In genomic region chr12:45355750-45356149, GRCh38 we compare ENCODE assay signal across 18 cellular contexts.
DNase-seq lines count a peak whose midpoint lies in the region; ATAC-seq and TF ChIP-seq lines count a peak whose summit lies in the region.
"Had no signal": no experiment of that assay in that cellular context is flagged by ENCODE, and none has a peak within 500 bp of the region (broad histone marks: within the 10 kb centered on the region; RNA-seq: fewer than 3 reads in every experiment).

No MANE protein-coding gene starts in this region.

- H3K27me3 ChIP-seq in cardiac muscle cell (no peaks in the 10 kb centered on the region), heart left ventricle (no peaks in the 10 kb centered on the region), mesenchymal stem cell (ENCODE audit: control insufficient read depth in 1 of 2, insufficient read depth in 1 of 2, low read length in 2 of 2) (no peaks in the 10 kb centered on the region), uterus (no peaks in the 10 kb centered on the region), adrenal gland (no peaks in the 10 kb centered on the region)

- TF ChIP-seq CTCF in cardiac muscle cell (IDR thresholded peaks at IDR 0.05; ENCODE audit: low read depth, low read length), result no peak
- no peak for TF ChIP-seq CTCF in heart left ventricle (IDR thresholded peaks at IDR 0.05)
- no peak for TF ChIP-seq CTCF in uterus (IDR thresholded peaks at IDR 0.05)
- no peak for TF ChIP-seq CTCF in adrenal gland (IDR thresholded peaks at IDR 0.05)

- no peak overlapping the region for H2BK120ac ChIP-seq in mesenchymal stem cell (ENCODE audit: low read depth, low read length)

- H3K36me3 ChIP-seq in cardiac muscle cell (peaks cover 16% of the 10 kb centered on the region), heart left ventricle (peaks cover 0 to 60% (median 43%) of the 10 kb centered on the region in 9 donors), mesenchymal stem cell (ENCODE audit: control insufficient read depth in 1 of 2, insufficient read depth in 2 of 2, low read depth in 1 of 2, low read length in 2 of 2) (peaks cover 12 to 48% of the 10 kb centered on the region in 2 experiments), uterus (no peaks in the 10 kb centered on the region), adrenal gland (replicated peaks in 1 of 2) (peaks cover 0 to 4% of the 10 kb centered on the region in 2 donors)

- no peak overlapping the region for H2AFZ ChIP-seq in mesenchymal stem cell (ENCODE audit: low read depth, low read length)
- H2AFZ ChIP-seq: GM23248 had no signal

- no peak overlapping the region for H3K14ac ChIP-seq in mesenchymal stem cell (ENCODE audit: low read length in 2 of 2)

- peaks cover 7% of the 10 kb centered on the region for H3K79me1 ChIP-seq in mesenchymal stem cell (replicated peaks; ENCODE audit: low read length, poor library complexity, severe bottlenecking)

- no peak overlapping the region for H4K8ac ChIP-seq in mesenchymal stem cell (ENCODE audit: low read length)

- H3K18ac ChIP-seq in mesenchymal stem cell (ENCODE audit: low read depth in 1 of 2, low read length in 2 of 2), result no peak overlapping the region

- no peak overlapping the region for H2BK15ac ChIP-seq in mesenchymal stem cell (ENCODE audit: low read depth, poor library complexity, severe bottlenecking)

- H3K9me3 ChIP-seq in cardiac muscle cell (ENCODE audit: low read depth) (no peaks in the 10 kb centered on the region), heart left ventricle (no peaks in the 10 kb centered on the region), mesenchymal stem cell (ENCODE audit: control insufficient read depth, low read length) (no peaks in the 10 kb centered on the region), uterus (no peaks in the 10 kb centered on the region), adrenal gland (replicated peaks in 1 of 3) (no peaks in the 10 kb centered on the region)

- ATAC-seq in heart left ventricle, result no peak
- ATAC-seq in activated T-helper 17 cell treated with anti-CD3 and anti-CD28 coated beads, Interleukin-2, amount 50 U/mL, for 72 hours (replicated peaks), result no peak
- ATAC-seq in GM21526 (IDR thresholded peaks at IDR 0.05; ENCODE audit: low FRiP score, unreplicated experiment), result no peak
- ATAC-seq in naive thymus-derived CD8-positive, alpha-beta T cell, result no peak
- ATAC-seq: activated CD4-positive, CD25-positive, alpha-beta regulatory T cell treated with anti-CD3 and anti-CD28 coated beads, Interleukin-2, amount 50 U/mL, for 24 hours had no signal

- H3K36me3 Mint-ChIP-seq in activated T-helper 17 cell treated with anti-CD3 and anti-CD28 coated beads, Interleukin-2, amount 50 U/mL, for 72 hours (ENCODE audit: low read depth), result peaks cover 94% of the 10 kb centered on the region
- peaks cover 37 to 78% (median 64%) of the 10 kb centered on the region in 3 donors for H3K36me3 Mint-ChIP-seq in naive thymus-derived CD8-positive, alpha-beta T cell

- H3K27ac ChIP-seq in cardiac muscle cell (peak overlapping the region; percentile 18), heart left ventricle (no peak overlapping the region), mesenchymal stem cell (ENCODE audit: low read length, poor library complexity, severe bottlenecking) (no peak overlapping the region), uterus (peak overlapping the region; percentile 38 to 55), adrenal gland (peak overlapping the region in 1 of 5 donors; percentile 2)
- H3K27ac ChIP-seq: GM23248, HL-60 had no signal

- H3K4me3 ChIP-seq in cardiac muscle cell (no peak overlapping the region), heart left ventricle (no peak overlapping the region), mesenchymal stem cell (ENCODE audit: insufficient read depth in 1 of 2, low read depth in 1 of 2, low read length in 2 of 2) (no peak overlapping the region), uterus (no peak overlapping the region), adrenal gland (no peak overlapping the region)
- H3K4me3 ChIP-seq: GM23248 had no signal

- H3K9ac ChIP-seq in mesenchymal stem cell (ENCODE audit: low read length), result no peak overlapping the region
- H3K9ac ChIP-seq: GM23248 had no signal

- peak overlapping the region; percentile 52 for H3K27ac Mint-ChIP-seq in activated T-helper 17 cell treated with anti-CD3 and anti-CD28 coated beads, Interleukin-2, amount 50 U/mL, for 72 hours
- peak overlapping the region in 1 of 10 donors; percentile 9 for H3K27ac Mint-ChIP-seq in naive thymus-derived CD8-positive, alpha-beta T cell

- peak overlapping the region; percentile 17 for H2AK5ac ChIP-seq in mesenchymal stem cell (ENCODE audit: low read length, severe bottlenecking)

- H2BK12ac ChIP-seq in mesenchymal stem cell (ENCODE audit: low read length in 2 of 2), result no peak overlapping the region

- H2BK5ac ChIP-seq in mesenchymal stem cell (ENCODE audit: low read depth, low read length, poor library complexity, severe bottlenecking), result no peak overlapping the region

- peaks cover 1% of the 10 kb centered on the region for H3K9me3 Mint-ChIP-seq in activated T-helper 17 cell treated with anti-CD3 and anti-CD28 coated beads, Interleukin-2, amount 50 U/mL, for 72 hours
- peaks cover 0 to 5% (median 1%) of the 10 kb centered on the region in 9 donors for H3K9me3 Mint-ChIP-seq in naive thymus-derived CD8-positive, alpha-beta T cell
- H3K9me3 Mint-ChIP-seq: CD8-positive, alpha-beta memory T cell had no signal

- no peak overlapping the region for H3K4me2 ChIP-seq in mesenchymal stem cell (ENCODE audit: low read length, poor library complexity, severe bottlenecking)

- no peak overlapping the region for H4K91ac ChIP-seq in mesenchymal stem cell (ENCODE audit: low read length)

- H3K4ac ChIP-seq in mesenchymal stem cell (ENCODE audit: low read depth in 1 of 2, low read length in 2 of 2), result no peak overlapping the region

- intact Hi-C loops in heart left ventricle (cut with DNase I), result loop anchor here in 2 of 10 donors (10.0 kb wide), 1 partner anchor 141 kb away; the partner anchor contains the start of gene ANO6 (in 2 of the 2)
- intact Hi-C loops in uterus (cut with DNase I; ENCODE audit: low total_unique reads), result no loop called here
- intact Hi-C loops in adrenal gland (cut with DNase I), result no loop called here

- peak overlapping the region in 1 of 2 experiments; percentile 56 for H3K23ac ChIP-seq in mesenchymal stem cell (ENCODE audit: low read length in 2 of 2)

- H3K4me1 ChIP-seq in cardiac muscle cell (ENCODE audit: low read depth) (peaks cover 15% of the 10 kb centered on the region), heart left ventricle (peaks cover 0 to 29% (median 21%) of the 10 kb centered on the region in 12 donors), mesenchymal stem cell (ENCODE audit: control insufficient read depth, insufficient read depth, low read depth, low read length) (peaks cover 5% of the 10 kb centered on the region), uterus (peaks cover 0 to 12% of the 10 kb centered on the region in 2 donors), adrenal gland (replicated peaks in 1 of 2) (peaks cover 6 to 39% of the 10 kb centered on the region in 2 donors)

- no peak overlapping the region for H3K4me3 Mint-ChIP-seq in activated T-helper 17 cell treated with anti-CD3 and anti-CD28 coated beads, Interleukin-2, amount 50 U/mL, for 72 hours
- no peak overlapping the region for H3K4me3 Mint-ChIP-seq in naive thymus-derived CD8-positive, alpha-beta T cell
- H3K4me3 Mint-ChIP-seq: CD8-positive, alpha-beta memory T cell had no signal

- 73 to 85% (median 78%) methylated on average over 4 of the region's 4 CpGs for WGBS in heart left ventricle, 4 donors
- 83% methylated on average over 3 of the region's 4 CpGs for WGBS in mesenchymal stem cell
- 41 to 68% (median 54%) methylated on average over 4 of the region's 4 CpGs for WGBS in adrenal gland, 4 donors

- POLR2A ChIA-PET in naive thymus-derived CD8-positive, alpha-beta T cell (lab: Charles Lee), result no interaction called here

- H3K27me3 Mint-ChIP-seq in activated T-helper 17 cell treated with anti-CD3 and anti-CD28 coated beads, Interleukin-2, amount 50 U/mL, for 72 hours, result no peaks in the 10 kb centered on the region
- H3K27me3 Mint-ChIP-seq in naive thymus-derived CD8-positive, alpha-beta T cell, result no peaks in the 10 kb centered on the region
- H3K27me3 Mint-ChIP-seq: CD8-positive, alpha-beta memory T cell had no signal

- TF ChIP-seq POLR2A in heart left ventricle (IDR thresholded peaks at IDR 0.05), result no peak
- no peak for TF ChIP-seq POLR2A in uterus (IDR thresholded peaks at IDR 0.05)
- TF ChIP-seq POLR2A in adrenal gland (IDR thresholded peaks at IDR 0.05), result no peak

- peaks cover 20% of the 10 kb centered on the region for H3K4me1 Mint-ChIP-seq in activated T-helper 17 cell treated with anti-CD3 and anti-CD28 coated beads, Interleukin-2, amount 50 U/mL, for 72 hours
- peaks cover 0 to 11% (median 9%) of the 10 kb centered on the region in 4 donors for H3K4me1 Mint-ChIP-seq in naive thymus-derived CD8-positive, alpha-beta T cell

- DNase-seq in cardiac muscle cell (ENCODE audit: low read depth in 1 of 2, low spot score in 1 of 2) (no peak), heart left ventricle (no peak), mesenchymal stem cell (no peak), uterus (no peak), adrenal gland (no peak)
- no peak for DNase-seq in naive thymus-derived CD8-positive, alpha-beta T cell
- DNase-seq: activated gamma-delta T cell treated with Interleukin-2 at 50 U/mL for 16 hours; CD8-positive, alpha-beta memory T cell; GM23248; KBM-7; NCI-H1092 treated with DMSO at 0.1 percent for 48 hours; NCI-H2171 treated with DMSO at 0.1 percent for 48 hours; SHP77; stimulated activated naive CD4-positive, alpha-beta T cell treated with Interleukin-2 at 50 U/mL for 16 hours had no signal

Comparison
In these comparisons a context has a peak if more than half of its experiments do, and no peak if none do; other contexts are left out.
1. H3K27ac ChIP-seq: peak in cardiac muscle cell (single experiment) and uterus (2 of 2); none in heart left ventricle (0 of 12) and mesenchymal stem cell (single experiment).